Comparison of ENCODE assay signal across 9 cellular contexts in the genomic region with DNA sequence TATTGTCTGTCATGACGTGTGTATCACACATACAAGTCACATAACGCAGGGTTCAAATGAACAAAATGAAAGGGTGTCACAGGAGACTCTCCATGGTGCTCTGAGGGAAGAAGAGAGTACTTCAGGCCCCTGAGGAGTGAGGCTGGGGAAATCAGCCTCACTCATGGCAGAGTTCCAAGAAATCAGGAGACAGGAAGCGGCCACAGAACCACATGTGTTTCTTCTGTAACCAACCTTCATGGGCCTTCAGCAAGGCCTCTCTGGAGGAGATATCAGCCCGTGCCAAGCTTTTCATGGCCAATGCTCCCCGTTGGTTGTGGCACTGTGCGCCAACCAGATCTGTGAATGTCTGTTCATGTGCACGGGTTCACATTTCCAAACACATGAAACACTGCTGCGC.
DNase-seq lines count a peak whose midpoint lies in the region; ATAC-seq and TF ChIP-seq lines count a peak whose summit lies in the region.
"Had no signal": no experiment of that assay in that cellular context is flagged by ENCODE, and none has a peak within 500 bp of the region (broad histone marks: within the 10 kb centered on the region; RNA-seq: fewer than 3 reads in every experiment).

No MANE protein-coding gene starts in this region.

- no peak for ATAC-seq in GM18498 (IDR thresholded peaks at IDR 0.05; ENCODE audit: unreplicated experiment)
- no peak for ATAC-seq in HG02840 (IDR thresholded peaks at IDR 0.05; ENCODE audit: low FRiP score, unreplicated experiment)

- DNase-seq in SKM-1 treated with dmso at 0.1 percent for 144 hours (lab: John Stamatoyannopoulos, UW; ENCODE audit: unreplicated experiment) (peak; percentile 24), SKM-1 (lab: John Stamatoyannopoulos, UW; ENCODE audit: unreplicated experiment) (no peak), MV-4-11 (lab: John Stamatoyannopoulos, UW) (peak; percentile 57), astrocyte of the cerebellum (ENCODE audit: low read depth) (peak; percentile 54), non-pigmented ciliary epithelial cell (ENCODE audit: low read depth) (peak; percentile 4), NCI-H1105 (lab: John Stamatoyannopoulos, UW) (no peak)
- DNase-seq: hippocampal formation had no signal

- H3K4me3 ChIP-seq in astrocyte of the cerebellum (ENCODE audit: low read depth, low read length) = no peak overlapping the region

- TF ChIP-seq CTCF in astrocyte of the cerebellum (IDR thresholded peaks at IDR 0.05; ENCODE audit: low read depth, low read length, missing control alignments) = no peak

- in situ Hi-C loops in astrocyte of the cerebellum (cut with HindIII; ENCODE audit: low sequenced_read_pairs) = loop anchor here (5.0 kb wide), 2 partner anchors 42 to 103 kb away; no protein-coding TSS in a partner anchor

Comparison
In these comparisons a context has a peak if more than half of its experiments do, and no peak if none do; other contexts are left out.
1. DNase-seq: peak in SKM-1 treated with dmso at 0.1 percent for 144 hours (single experiment), MV-4-11 (single experiment), astrocyte of the cerebellum (single experiment) and non-pigmented ciliary epithelial cell (single experiment); none in SKM-1 (single experiment) and NCI-H1105 (single experiment).